ENCODE assay signal across 2 cellular contexts in genomic region chr7:7190142-7190541, GRCh38.
TF ChIP-seq lines count a peak whose summit lies in the region.

No MANE protein-coding gene starts in this region.

TF ChIP-seq in GM23338, 12 proteins besides CTCF, POLR2A, EP300 and RAD21:
- no peak for TF ChIP-seq ETS1 (IDR thresholded peaks at IDR 0.05)
- TF ChIP-seq, protein P1, sequence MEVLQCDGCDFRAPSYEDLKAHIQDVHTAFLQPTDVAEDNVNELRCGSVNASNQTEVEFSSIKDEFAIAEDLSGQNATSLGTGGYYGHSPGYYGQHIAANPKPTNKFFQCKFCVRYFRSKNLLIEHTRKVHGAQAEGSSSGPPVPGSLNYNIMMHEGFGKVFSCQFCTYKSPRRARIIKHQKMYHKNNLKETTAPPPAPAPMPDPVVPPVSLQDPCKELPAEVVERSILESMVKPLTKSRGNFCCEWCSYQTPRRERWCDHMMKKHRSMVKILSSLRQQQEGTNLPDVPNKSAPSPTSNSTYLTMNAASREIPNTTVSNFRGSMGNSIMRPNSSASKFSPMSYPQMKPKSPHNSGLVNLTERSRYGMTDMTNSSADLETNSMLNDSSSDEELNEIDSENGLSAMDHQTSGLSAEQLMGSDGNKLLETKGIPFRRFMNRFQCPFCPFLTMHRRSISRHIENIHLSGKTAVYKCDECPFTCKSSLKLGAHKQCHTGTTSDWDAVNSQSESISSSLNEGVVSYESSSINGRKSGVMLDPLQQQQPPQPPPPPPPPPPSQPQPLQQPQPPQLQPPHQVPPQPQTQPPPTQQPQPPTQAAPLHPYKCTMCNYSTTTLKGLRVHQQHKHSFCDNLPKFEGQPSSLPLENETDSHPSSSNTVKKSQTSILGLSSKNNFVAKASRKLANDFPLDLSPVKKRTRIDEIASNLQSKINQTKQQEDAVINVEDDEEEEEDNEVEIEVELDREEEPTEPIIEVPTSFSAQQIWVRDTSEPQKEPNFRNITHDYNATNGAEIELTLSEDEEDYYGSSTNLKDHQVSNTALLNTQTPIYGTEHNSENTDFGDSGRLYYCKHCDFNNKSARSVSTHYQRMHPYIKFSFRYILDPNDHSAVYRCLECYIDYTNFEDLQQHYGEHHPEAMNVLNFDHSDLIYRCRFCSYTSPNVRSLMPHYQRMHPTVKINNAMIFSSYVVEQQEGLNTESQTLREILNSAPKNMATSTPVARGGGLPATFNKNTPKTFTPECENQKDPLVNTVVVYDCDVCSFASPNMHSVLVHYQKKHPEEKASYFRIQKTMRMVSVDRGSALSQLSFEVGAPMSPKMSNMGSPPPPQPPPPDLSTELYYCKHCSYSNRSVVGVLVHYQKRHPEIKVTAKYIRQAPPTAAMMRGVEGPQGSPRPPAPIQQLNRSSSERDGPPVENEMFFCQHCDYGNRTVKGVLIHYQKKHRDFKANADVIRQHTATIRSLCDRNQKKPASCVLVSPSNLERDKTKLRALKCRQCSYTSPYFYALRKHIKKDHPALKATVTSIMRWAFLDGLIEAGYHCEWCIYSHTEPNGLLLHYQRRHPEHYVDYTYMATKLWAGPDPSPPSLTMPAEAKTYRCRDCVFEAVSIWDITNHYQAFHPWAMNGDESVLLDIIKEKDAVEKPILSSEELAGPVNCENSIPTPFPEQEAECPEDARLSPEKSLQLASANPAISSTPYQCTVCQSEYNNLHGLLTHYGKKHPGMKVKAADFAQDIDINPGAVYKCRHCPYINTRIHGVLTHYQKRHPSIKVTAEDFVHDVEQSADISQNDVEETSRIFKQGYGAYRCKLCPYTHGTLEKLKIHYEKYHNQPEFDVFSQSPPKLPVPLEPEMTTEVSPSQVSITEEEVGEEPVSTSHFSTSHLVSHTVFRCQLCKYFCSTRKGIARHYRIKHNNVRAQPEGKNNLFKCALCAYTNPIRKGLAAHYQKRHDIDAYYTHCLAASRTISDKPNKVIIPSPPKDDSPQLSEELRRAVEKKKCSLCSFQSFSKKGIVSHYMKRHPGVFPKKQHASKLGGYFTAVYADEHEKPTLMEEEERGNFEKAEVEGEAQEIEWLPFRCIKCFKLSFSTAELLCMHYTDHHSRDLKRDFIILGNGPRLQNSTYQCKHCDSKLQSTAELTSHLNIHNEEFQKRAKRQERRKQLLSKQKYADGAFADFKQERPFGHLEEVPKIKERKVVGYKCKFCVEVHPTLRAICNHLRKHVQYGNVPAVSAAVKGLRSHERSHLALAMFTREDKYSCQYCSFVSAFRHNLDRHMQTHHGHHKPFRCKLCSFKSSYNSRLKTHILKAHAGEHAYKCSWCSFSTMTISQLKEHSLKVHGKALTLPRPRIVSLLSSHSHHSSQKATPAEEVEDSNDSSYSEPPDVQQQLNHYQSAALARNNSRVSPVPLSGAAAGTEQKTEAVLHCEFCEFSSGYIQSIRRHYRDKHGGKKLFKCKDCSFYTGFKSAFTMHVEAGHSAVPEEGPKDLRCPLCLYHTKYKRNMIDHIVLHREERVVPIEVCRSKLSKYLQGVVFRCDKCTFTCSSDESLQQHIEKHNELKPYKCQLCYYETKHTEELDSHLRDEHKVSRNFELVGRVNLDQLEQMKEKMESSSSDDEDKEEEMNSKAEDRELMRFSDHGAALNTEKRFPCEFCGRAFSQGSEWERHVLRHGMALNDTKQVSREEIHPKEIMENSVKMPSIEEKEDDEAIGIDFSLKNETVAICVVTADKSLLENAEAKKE (CRISPR knock-in tag; IDR thresholded peaks at IDR 0.05), result no peak
- no peak for TF ChIP-seq STAT1 (IDR thresholded peaks at IDR 0.05; ENCODE audit: unreplicated experiment)
- TF ChIP-seq NANOG (IDR thresholded peaks at IDR 0.05; ENCODE audit: borderline replicate concordance), result no peak
- TF ChIP-seq, protein P2, sequence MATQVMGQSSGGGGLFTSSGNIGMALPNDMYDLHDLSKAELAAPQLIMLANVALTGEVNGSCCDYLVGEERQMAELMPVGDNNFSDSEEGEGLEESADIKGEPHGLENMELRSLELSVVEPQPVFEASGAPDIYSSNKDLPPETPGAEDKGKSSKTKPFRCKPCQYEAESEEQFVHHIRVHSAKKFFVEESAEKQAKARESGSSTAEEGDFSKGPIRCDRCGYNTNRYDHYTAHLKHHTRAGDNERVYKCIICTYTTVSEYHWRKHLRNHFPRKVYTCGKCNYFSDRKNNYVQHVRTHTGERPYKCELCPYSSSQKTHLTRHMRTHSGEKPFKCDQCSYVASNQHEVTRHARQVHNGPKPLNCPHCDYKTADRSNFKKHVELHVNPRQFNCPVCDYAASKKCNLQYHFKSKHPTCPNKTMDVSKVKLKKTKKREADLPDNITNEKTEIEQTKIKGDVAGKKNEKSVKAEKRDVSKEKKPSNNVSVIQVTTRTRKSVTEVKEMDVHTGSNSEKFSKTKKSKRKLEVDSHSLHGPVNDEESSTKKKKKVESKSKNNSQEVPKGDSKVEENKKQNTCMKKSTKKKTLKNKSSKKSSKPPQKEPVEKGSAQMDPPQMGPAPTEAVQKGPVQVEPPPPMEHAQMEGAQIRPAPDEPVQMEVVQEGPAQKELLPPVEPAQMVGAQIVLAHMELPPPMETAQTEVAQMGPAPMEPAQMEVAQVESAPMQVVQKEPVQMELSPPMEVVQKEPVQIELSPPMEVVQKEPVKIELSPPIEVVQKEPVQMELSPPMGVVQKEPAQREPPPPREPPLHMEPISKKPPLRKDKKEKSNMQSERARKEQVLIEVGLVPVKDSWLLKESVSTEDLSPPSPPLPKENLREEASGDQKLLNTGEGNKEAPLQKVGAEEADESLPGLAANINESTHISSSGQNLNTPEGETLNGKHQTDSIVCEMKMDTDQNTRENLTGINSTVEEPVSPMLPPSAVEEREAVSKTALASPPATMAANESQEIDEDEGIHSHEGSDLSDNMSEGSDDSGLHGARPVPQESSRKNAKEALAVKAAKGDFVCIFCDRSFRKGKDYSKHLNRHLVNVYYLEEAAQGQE (IDR thresholded peaks at IDR 0.05; ENCODE audit: unreplicated experiment), result no peak
- TF ChIP-seq ZNF114 (CRISPR knock-in tag; IDR thresholded peaks at IDR 0.05), result no peak
- TF ChIP-seq CREB1 (CRISPR knock-in tag; IDR thresholded peaks at IDR 0.05; ENCODE audit: low read depth), result no peak
- TF ChIP-seq POLR2AphosphoS5 (IDR thresholded peaks at IDR 0.05; ENCODE audit: low read depth), result no peak
- no peak for TF ChIP-seq EZH2 (IDR thresholded peaks at IDR 0.05; ENCODE audit: low read depth, unreplicated experiment)
- no peak for TF ChIP-seq ZNF331 (CRISPR knock-in tag; IDR thresholded peaks at IDR 0.05; ENCODE audit: low read depth)
TF ChIP-seq in GM23338: peak in this region for 0.

TF ChIP-seq in K562, 482 proteins besides CTCF, POLR2A, EP300 and RAD21 (continues in another document):
- TF ChIP-seq ZNF740 (CRISPR knock-in tag; IDR thresholded peaks at IDR 0.05), result no peak
- TF ChIP-seq ZNF740 (tag; IDR thresholded peaks at IDR 0.05), result no peak
- TF ChIP-seq GABPB1 (CRISPR knock-in tag; IDR thresholded peaks at IDR 0.05), result no peak
- no peak for TF ChIP-seq IRF2 (CRISPR knock-in tag; IDR thresholded peaks at IDR 0.05)
- no peak for TF ChIP-seq RBM22 (IDR thresholded peaks at IDR 0.05; ENCODE audit: low read depth, low read length, poor library complexity, severe bottlenecking)
- TF ChIP-seq ARNT (IDR thresholded peaks at IDR 0.05), result no peak
- no peak for TF ChIP-seq SIN3B (IDR thresholded peaks at IDR 0.05; ENCODE audit: low read depth)
- no peak for TF ChIP-seq NR2C2 (CRISPR knock-in tag; IDR thresholded peaks at IDR 0.05)
- TF ChIP-seq NR2C2 (tag; IDR thresholded peaks at IDR 0.05), result no peak
- no peak for TF ChIP-seq MEF2D (tag; conservative IDR thresholded peaks at IDR 0.05; ENCODE audit: low read depth)
- TF ChIP-seq ZBED1 (IDR thresholded peaks at IDR 0.05), result peak; percentile 68; the same call in 1 of the 2 replicates
- TF ChIP-seq KDM1A (IDR thresholded peaks at IDR 0.05), result 0 out of 4 replicates have a peak, but pooled peaks of 1 of the 2 experiments have one; percentile 12
- TF ChIP-seq CREM (IDR thresholded peaks at IDR 0.05; ENCODE audit: low read depth), result no peak
- TF ChIP-seq CXXC5 (CRISPR knock-in tag; IDR thresholded peaks at IDR 0.05), result no peak
- no peak for TF ChIP-seq LARP7 (IDR thresholded peaks at IDR 0.05)
- no peak for TF ChIP-seq NFYB (IDR thresholded peaks at IDR 0.05; ENCODE audit: extremely low read depth, insufficient read length)
- TF ChIP-seq, protein P3, sequence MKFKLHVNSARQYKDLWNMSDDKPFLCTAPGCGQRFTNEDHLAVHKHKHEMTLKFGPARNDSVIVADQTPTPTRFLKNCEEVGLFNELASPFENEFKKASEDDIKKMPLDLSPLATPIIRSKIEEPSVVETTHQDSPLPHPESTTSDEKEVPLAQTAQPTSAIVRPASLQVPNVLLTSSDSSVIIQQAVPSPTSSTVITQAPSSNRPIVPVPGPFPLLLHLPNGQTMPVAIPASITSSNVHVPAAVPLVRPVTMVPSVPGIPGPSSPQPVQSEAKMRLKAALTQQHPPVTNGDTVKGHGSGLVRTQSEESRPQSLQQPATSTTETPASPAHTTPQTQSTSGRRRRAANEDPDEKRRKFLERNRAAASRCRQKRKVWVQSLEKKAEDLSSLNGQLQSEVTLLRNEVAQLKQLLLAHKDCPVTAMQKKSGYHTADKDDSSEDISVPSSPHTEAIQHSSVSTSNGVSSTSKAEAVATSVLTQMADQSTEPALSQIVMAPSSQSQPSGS (CRISPR knock-in tag; IDR thresholded peaks at IDR 0.05), result no peak
- no peak for TF ChIP-seq ZNF311 (CRISPR knock-in tag; IDR thresholded peaks at IDR 0.05)
- no peak for TF ChIP-seq BDP1 (IDR thresholded peaks at IDR 0.05; ENCODE audit: insufficient read depth, insufficient read length)
- TF ChIP-seq ARHGAP35 (IDR thresholded peaks at IDR 0.05; ENCODE audit: partially characterized antibody), result no peak
- TF ChIP-seq, protein P4, sequence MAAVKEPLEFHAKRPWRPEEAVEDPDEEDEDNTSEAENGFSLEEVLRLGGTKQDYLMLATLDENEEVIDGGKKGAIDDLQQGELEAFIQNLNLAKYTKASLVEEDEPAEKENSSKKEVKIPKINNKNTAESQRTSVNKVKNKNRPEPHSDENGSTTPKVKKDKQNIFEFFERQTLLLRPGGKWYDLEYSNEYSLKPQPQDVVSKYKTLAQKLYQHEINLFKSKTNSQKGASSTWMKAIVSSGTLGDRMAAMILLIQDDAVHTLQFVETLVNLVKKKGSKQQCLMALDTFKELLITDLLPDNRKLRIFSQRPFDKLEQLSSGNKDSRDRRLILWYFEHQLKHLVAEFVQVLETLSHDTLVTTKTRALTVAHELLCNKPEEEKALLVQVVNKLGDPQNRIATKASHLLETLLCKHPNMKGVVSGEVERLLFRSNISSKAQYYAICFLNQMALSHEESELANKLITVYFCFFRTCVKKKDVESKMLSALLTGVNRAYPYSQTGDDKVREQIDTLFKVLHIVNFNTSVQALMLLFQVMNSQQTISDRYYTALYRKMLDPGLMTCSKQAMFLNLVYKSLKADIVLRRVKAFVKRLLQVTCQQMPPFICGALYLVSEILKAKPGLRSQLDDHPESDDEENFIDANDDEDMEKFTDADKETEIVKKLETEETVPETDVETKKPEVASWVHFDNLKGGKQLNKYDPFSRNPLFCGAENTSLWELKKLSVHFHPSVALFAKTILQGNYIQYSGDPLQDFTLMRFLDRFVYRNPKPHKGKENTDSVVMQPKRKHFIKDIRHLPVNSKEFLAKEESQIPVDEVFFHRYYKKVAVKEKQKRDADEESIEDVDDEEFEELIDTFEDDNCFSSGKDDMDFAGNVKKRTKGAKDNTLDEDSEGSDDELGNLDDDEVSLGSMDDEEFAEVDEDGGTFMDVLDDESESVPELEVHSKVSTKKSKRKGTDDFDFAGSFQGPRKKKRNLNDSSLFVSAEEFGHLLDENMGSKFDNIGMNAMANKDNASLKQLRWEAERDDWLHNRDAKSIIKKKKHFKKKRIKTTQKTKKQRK (IDR thresholded peaks at IDR 0.05; ENCODE audit: borderline replicate concordance, low read depth, low read length), result no peak
- TF ChIP-seq, protein P5, sequence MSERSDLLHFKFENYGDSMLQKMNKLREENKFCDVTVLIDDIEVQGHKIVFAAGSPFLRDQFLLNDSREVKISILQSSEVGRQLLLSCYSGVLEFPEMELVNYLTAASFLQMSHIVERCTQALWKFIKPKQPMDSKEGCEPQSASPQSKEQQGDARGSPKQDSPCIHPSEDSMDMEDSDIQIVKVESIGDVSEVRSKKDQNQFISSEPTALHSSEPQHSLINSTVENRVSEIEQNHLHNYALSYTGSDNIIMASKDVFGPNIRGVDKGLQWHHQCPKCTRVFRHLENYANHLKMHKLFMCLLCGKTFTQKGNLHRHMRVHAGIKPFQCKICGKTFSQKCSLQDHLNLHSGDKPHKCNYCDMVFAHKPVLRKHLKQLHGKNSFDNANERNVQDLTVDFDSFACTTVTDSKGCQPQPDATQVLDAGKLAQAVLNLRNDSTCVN (CRISPR knock-in tag; IDR thresholded peaks at IDR 0.05), result no peak
- TF ChIP-seq SIRT6 (IDR thresholded peaks at IDR 0.05; ENCODE audit: low read depth, low read length), result no peak
- TF ChIP-seq TAF9B (IDR thresholded peaks at IDR 0.05; ENCODE audit: partially characterized antibody), result no peak
- no peak for TF ChIP-seq GABPB2 (CRISPR knock-in tag; conservative IDR thresholded peaks at IDR 0.05)
- no peak for TF ChIP-seq RAD51 (IDR thresholded peaks at IDR 0.05; ENCODE audit: borderline replicate concordance, low read depth)
- no peak for TF ChIP-seq TBP (optimal IDR thresholded peaks at IDR 0.05; ENCODE audit: low read depth, low read length)
- no peak for TF ChIP-seq TFE3 (CRISPR knock-in tag; IDR thresholded peaks at IDR 0.05)
- TF ChIP-seq TRIM24 (IDR thresholded peaks at IDR 0.05), result no peak
- no peak for TF ChIP-seq ZNF507 (tag; conservative IDR thresholded peaks at IDR 0.05)
- peak in 1 of 2 experiments; percentile 61; a peak in 1 of 4 replicates for TF ChIP-seq TBL1XR1 (IDR thresholded peaks at IDR 0.05; ENCODE audit: low read length in 2 of 2)
- TF ChIP-seq CBFA2T3 (IDR thresholded peaks at IDR 0.05), result peak; percentile 50
- TF ChIP-seq ILK (tag; IDR thresholded peaks at IDR 0.05; ENCODE audit: borderline replicate concordance, low read depth), result no peak
